ENCODE assay signal across 1 cellular context in the genomic region with DNA sequence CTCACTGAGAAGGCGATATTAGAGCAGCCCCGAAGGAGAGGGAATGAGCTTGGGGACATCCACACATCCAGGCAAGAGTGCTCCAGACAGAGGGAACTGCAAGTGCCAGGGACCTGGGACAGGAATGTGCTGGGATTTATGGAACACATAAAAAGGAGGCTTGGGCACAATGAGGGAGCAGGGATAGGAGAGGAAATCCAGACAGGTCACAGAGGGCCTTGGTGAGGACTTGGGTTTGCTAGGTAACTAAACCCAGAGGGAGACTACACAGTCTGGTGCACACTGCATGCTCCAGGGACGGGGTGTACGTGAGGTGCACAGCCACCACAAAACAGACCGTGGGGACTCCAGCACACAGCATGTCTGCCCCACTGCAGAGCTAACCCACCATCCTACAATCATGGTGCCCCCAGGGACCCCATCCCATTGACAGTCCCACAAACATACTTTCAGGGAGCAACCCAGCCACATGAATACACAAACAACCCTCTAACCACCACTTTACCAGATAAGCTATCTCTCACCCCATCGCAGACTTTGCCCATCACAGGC.
TF ChIP-seq lines count a peak whose summit lies in the region.

No MANE protein-coding gene starts in this region.

TF ChIP-seq in K562, 482 proteins besides CTCF, POLR2A, EP300 and RAD21:
- TF ChIP-seq BHLHE40 (IDR thresholded peaks at IDR 0.05; ENCODE audit: low read length) (0 out of 2 replicates have a peak, but pooled peaks have one; percentile 6), SMARCC2 (IDR thresholded peaks at IDR 0.05; ENCODE audit: low read depth) (0 out of 2 replicates have a peak, but pooled peaks have one; percentile 32), GATA2 (CRISPR knock-in tag; IDR thresholded peaks at IDR 0.05) (peak; percentile 59), MTA1 (IDR thresholded peaks at IDR 0.05; ENCODE audit: borderline replicate concordance) (peak; percentile 57; the same call in 1 of the 2 replicates), ZBTB11 (CRISPR knock-in tag; IDR thresholded peaks at IDR 0.05) (no peak), ZBTB7A (IDR thresholded peaks at IDR 0.05; ENCODE audit: borderline replicate concordance, control insufficient read depth, low read depth, low read length) (no peak; the same call in 1 of the 2 replicates), HDAC2 (IDR thresholded peaks at IDR 0.05) (0 out of 2 replicates have a peak, but pooled peaks have one; percentile 47), KDM1A (IDR thresholded peaks at IDR 0.05) (no peak), DPF2 (IDR thresholded peaks at IDR 0.05) (peak; percentile 86; the same call in 1 of the 2 replicates), ZNF324 (CRISPR knock-in tag; IDR thresholded peaks at IDR 0.05) (no peak), PKNOX1 (IDR thresholded peaks at IDR 0.05) (peak; percentile 32; the same call in 1 of the 2 replicates), ZNF766 (CRISPR knock-in tag; conservative IDR thresholded peaks at IDR 0.05) (peak; percentile 88), MYC (IDR thresholded peaks at IDR 0.05; ENCODE audit: low read depth, low read length) (0 out of 2 replicates have a peak, but pooled peaks have one; percentile 18), MYC (CRISPR knock-in tag; IDR thresholded peaks at IDR 0.05; ENCODE audit: borderline replicate concordance, low read depth) (no peak), ZNF511 (CRISPR knock-in tag; IDR thresholded peaks at IDR 0.05) (no peak), SMARCE1 (IDR thresholded peaks at IDR 0.05) (peak; percentile 88), HDAC1 (IDR thresholded peaks at IDR 0.05) (peak in 1 of 2 experiments; percentile 62; a peak in 2 of 4 replicates), ARID3B (CRISPR knock-in tag; IDR thresholded peaks at IDR 0.05; ENCODE audit: borderline replicate concordance) (no peak), ELF1 (tag; IDR thresholded peaks at IDR 0.05) (no peak), SMARCA4 (IDR thresholded peaks at IDR 0.05) (peak; percentile 80), JUND (IDR thresholded peaks at IDR 0.05; ENCODE audit: borderline replicate concordance, low read depth, low read length) (no peak; the same call in 1 of the 2 replicates), JUND (tag; IDR thresholded peaks at IDR 0.05; ENCODE audit: borderline replicate concordance, low read depth, low read length) (peak; percentile 81; the same call in 1 of the 3 replicates), NCOA1 (IDR thresholded peaks at IDR 0.05; ENCODE audit: low read depth) (no peak), NCOR1 (IDR thresholded peaks at IDR 0.05) (peak; percentile 35; the same call in 1 of the 2 replicates), FOXA3 (CRISPR knock-in tag; conservative IDR thresholded peaks at IDR 0.05 in 1 of 2, IDR thresholded peaks at IDR 0.05 in 1 of 2) (0 out of 4 replicates have a peak, but pooled peaks of 1 of the 2 experiments have one; percentile 43), TRIM24 (IDR thresholded peaks at IDR 0.05) (0 out of 4 replicates have a peak, but pooled peaks of 1 of the 2 experiments have one; percentile 17), ZNF146 (CRISPR knock-in tag; IDR thresholded peaks at IDR 0.05; ENCODE audit: unreplicated experiment) (no peak), TEAD4 (IDR thresholded peaks at IDR 0.05; ENCODE audit: low read length) (peak; percentile 10; the same call in 1 of the 2 replicates), TEAD4 (CRISPR knock-in tag; IDR thresholded peaks at IDR 0.05; ENCODE audit: borderline replicate concordance) (no peak), RCOR1 (IDR thresholded peaks at IDR 0.05; ENCODE audit: borderline replicate concordance in 1 of 2, low read depth in 2 of 2, low read length in 2 of 2) (peak in 1 of 2 experiments; percentile 68; a peak in 2 of 4 replicates), NFE2 (IDR thresholded peaks at IDR 0.05; ENCODE audit: low read depth) (peak; percentile 53; the same call in 1 of the 2 replicates), MTA2 (IDR thresholded peaks at IDR 0.05; ENCODE audit: low read depth) (0 out of 2 replicates have a peak, but pooled peaks have one; percentile 26), MYNN (IDR thresholded peaks at IDR 0.05) (peak; percentile 73; the same call in 1 of the 2 replicates), MYNN (CRISPR knock-in tag; IDR thresholded peaks at IDR 0.05) (no peak), HMBOX1 (IDR thresholded peaks at IDR 0.05) (peak; percentile 62; the same call in 1 of the 2 replicates), ZNF253 (CRISPR knock-in tag; conservative IDR thresholded peaks at IDR 0.05) (no peak), ARID1B (IDR thresholded peaks at IDR 0.05) (peak; percentile 77), HES1 (IDR thresholded peaks at IDR 0.05; ENCODE audit: low read depth) (0 out of 2 replicates have a peak, but pooled peaks have one; percentile 51), JUN (IDR thresholded peaks at IDR 0.05; ENCODE audit: borderline replicate concordance, low read depth, low read length) (0 out of 2 replicates have a peak, but pooled peaks have one; percentile 47), JUN (CRISPR knock-in tag; IDR thresholded peaks at IDR 0.05; ENCODE audit: borderline replicate concordance) (no peak), CBFA2T3 (IDR thresholded peaks at IDR 0.05) (peak; percentile 23; the same call in 1 of the 2 replicates), KAT8 (IDR thresholded peaks at IDR 0.05; ENCODE audit: low read depth) (no peak), ZEB2 (IDR thresholded peaks at IDR 0.05) (peak; percentile 57), TCF7L2 (IDR thresholded peaks at IDR 0.05; ENCODE audit: low read depth, low read length) (no peak), RBFOX2 (IDR thresholded peaks at IDR 0.05; ENCODE audit: low read depth, low read length) (no peak)
- TF ChIP-seq, protein P1, sequence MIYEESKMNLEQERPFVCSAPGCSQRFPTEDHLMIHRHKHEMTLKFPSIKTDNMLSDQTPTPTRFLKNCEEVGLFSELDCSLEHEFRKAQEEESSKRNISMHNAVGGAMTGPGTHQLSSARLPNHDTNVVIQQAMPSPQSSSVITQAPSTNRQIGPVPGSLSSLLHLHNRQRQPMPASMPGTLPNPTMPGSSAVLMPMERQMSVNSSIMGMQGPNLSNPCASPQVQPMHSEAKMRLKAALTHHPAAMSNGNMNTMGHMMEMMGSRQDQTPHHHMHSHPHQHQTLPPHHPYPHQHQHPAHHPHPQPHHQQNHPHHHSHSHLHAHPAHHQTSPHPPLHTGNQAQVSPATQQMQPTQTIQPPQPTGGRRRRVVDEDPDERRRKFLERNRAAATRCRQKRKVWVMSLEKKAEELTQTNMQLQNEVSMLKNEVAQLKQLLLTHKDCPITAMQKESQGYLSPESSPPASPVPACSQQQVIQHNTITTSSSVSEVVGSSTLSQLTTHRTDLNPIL (CRISPR knock-in tag; IDR thresholded peaks at IDR 0.05): no peak
- TF ChIP-seq, protein P2, sequence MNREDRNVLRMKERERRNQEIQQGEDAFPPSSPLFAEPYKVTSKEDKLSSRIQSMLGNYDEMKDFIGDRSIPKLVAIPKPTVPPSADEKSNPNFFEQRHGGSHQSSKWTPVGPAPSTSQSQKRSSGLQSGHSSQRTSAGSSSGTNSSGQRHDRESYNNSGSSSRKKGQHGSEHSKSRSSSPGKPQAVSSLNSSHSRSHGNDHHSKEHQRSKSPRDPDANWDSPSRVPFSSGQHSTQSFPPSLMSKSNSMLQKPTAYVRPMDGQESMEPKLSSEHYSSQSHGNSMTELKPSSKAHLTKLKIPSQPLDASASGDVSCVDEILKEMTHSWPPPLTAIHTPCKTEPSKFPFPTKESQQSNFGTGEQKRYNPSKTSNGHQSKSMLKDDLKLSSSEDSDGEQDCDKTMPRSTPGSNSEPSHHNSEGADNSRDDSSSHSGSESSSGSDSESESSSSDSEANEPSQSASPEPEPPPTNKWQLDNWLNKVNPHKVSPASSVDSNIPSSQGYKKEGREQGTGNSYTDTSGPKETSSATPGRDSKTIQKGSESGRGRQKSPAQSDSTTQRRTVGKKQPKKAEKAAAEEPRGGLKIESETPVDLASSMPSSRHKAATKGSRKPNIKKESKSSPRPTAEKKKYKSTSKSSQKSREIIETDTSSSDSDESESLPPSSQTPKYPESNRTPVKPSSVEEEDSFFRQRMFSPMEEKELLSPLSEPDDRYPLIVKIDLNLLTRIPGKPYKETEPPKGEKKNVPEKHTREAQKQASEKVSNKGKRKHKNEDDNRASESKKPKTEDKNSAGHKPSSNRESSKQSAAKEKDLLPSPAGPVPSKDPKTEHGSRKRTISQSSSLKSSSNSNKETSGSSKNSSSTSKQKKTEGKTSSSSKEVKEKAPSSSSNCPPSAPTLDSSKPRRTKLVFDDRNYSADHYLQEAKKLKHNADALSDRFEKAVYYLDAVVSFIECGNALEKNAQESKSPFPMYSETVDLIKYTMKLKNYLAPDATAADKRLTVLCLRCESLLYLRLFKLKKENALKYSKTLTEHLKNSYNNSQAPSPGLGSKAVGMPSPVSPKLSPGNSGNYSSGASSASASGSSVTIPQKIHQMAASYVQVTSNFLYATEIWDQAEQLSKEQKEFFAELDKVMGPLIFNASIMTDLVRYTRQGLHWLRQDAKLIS (CRISPR knock-in tag; IDR thresholded peaks at IDR 0.05): no peak
- TF ChIP-seq, protein P3, sequence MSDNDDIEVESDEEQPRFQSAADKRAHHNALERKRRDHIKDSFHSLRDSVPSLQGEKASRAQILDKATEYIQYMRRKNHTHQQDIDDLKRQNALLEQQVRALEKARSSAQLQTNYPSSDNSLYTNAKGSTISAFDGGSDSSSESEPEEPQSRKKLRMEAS (CRISPR knock-in tag; IDR thresholded peaks at IDR 0.05): no peak
- TF ChIP-seq, protein P4, sequence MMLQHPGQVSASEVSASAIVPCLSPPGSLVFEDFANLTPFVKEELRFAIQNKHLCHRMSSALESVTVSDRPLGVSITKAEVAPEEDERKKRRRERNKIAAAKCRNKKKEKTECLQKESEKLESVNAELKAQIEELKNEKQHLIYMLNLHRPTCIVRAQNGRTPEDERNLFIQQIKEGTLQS (IDR thresholded peaks at IDR 0.05): 0 out of 2 replicates have a peak, but pooled peaks have one; percentile 63
- TF ChIP-seq, protein P4 (CRISPR knock-in tag; conservative IDR thresholded peaks at IDR 0.05): no peak
